In genomic region chr5:174045470-174046025, GRCh38 we compare ENCODE assay signal across 8 cellular contexts. TPM values are rescaled to one million over a fixed set of nuclear protein-coding genes. Genes with fewer than 3 reads are reported as not detected.
DNase-seq lines count a peak whose midpoint lies in the region; ATAC-seq and TF ChIP-seq lines count a peak whose summit lies in the region.

Gene NSG2, plus strand, starts transcription at chr5:174045706. Its CDS starts 1,050 bp downstream, at chr5:174046756.

- no peaks in the 10 kb centered on the region for H3K9me3 Mint-ChIP-seq in activated naive CD4-positive, alpha-beta T cell treated with anti-CD3 and anti-CD28 coated beads for 36 hours

- TF ChIP-seq RAD21 in liver (IDR thresholded peaks at IDR 0.05): peak; percentile 92 to 95

- H3K27ac ChIP-seq in SJCRH30 (no peak within 1 kb of the TSS), liver (ENCODE audit: low read depth in 1 of 2, low read length in 2 of 2) (no peak within 1 kb of the TSS), substantia nigra (ENCODE audit: low read depth, low read length, poor library complexity, severe bottlenecking) (no peak within 1 kb of the TSS)

- no peak within 1 kb of the TSS for H3K4me3 ChIP-seq in SJCRH30
- no peak within 1 kb of the TSS for H3K4me3 ChIP-seq in liver (ENCODE audit: low read depth in 1 of 3, low read length in 3 of 3)

- peaks cover 37% of the 10 kb centered on the region for H3K27me3 Mint-ChIP-seq in activated naive CD4-positive, alpha-beta T cell treated with anti-CD3 and anti-CD28 coated beads for 36 hours (ENCODE audit: low read depth)

- CTCF ChIA-PET in activated naive CD4-positive, alpha-beta T cell treated with anti-CD3 and anti-CD28 coated beads for 36 hours (lab: Charles Lee): interaction anchor here (0.7 kb wide), 3 partner anchors 266 to 499 kb away, joined by 3 to 4 read pairs (median 3); no protein-coding TSS in a partner anchor

- H3K4me1 ChIP-seq in SJCRH30 (no peaks in the 10 kb centered on the region), liver (ENCODE audit: control insufficient read depth in 4 of 4, insufficient read depth in 4 of 4, low read length in 3 of 4) (peaks cover 0 to 12% (median 10%) of the 10 kb centered on the region in 4 donors)

- peak; percentile 62 for DNase-seq in activated naive CD4-positive, alpha-beta T cell treated with anti-CD3 and anti-CD28 coated beads for 36 hours
- no peak for DNase-seq in activated naive CD4-positive, alpha-beta T cell treated with anti-CD3 and anti-CD28 coated beads, Interleukin-2, amount 50 U/mL, for 16 hours
- DNase-seq in NCI-H1105 (lab: John Stamatoyannopoulos, UW) (peak; percentile 76), SJCRH30 (peak; percentile 91 to 92), dermis blood vessel endothelial cell (peak; percentile 78), substantia nigra (lab: John Stamatoyannopoulos, UW) (peak; percentile 11 to 90 (median 77))

- H3K27ac Mint-ChIP-seq in activated naive CD4-positive, alpha-beta T cell treated with anti-CD3 and anti-CD28 coated beads for 36 hours: no peak within 1 kb of the TSS

- TF ChIP-seq CTCF in liver (IDR thresholded peaks at IDR 0.05; ENCODE audit: low read depth, low read length, missing input control): peak; percentile 80

- H3K4me1 Mint-ChIP-seq in activated naive CD4-positive, alpha-beta T cell treated with anti-CD3 and anti-CD28 coated beads for 36 hours (ENCODE audit: low read depth): no peaks in the 10 kb centered on the region

- H3K27me3 ChIP-seq in SJCRH30 (no peaks in the 10 kb centered on the region), liver (ENCODE audit: control insufficient read depth in 4 of 4, insufficient read depth in 4 of 4, low read length in 3 of 4) (no peaks in the 10 kb centered on the region)

- H3K9me3 ChIP-seq in SJCRH30 (replicated peaks): no peaks in the 10 kb centered on the region
- no peaks in the 10 kb centered on the region for H3K9me3 ChIP-seq in liver (ENCODE audit: control insufficient read depth in 4 of 4, low read length in 3 of 4)

- no peaks in the 10 kb centered on the region for H3K36me3 ChIP-seq in SJCRH30
- H3K36me3 ChIP-seq in liver (ENCODE audit: control insufficient read depth in 4 of 4, insufficient read depth in 3 of 4, low read depth in 1 of 4, low read length in 3 of 4): no peaks in the 10 kb centered on the region

- intact Hi-C loops in activated naive CD4-positive, alpha-beta T cell treated with anti-CD3 and anti-CD28 coated beads for 36 hours (cut with micrococcal nuclease): loop anchor here (1.0 to 2.0 kb wide), 2 partner anchors 267 to 426 kb away; no protein-coding TSS in a partner anchor

- no peaks in the 10 kb centered on the region for H3K36me3 Mint-ChIP-seq in activated naive CD4-positive, alpha-beta T cell treated with anti-CD3 and anti-CD28 coated beads for 36 hours (ENCODE audit: low read depth)

- peak; percentile 92 for ATAC-seq in HG02759 (IDR thresholded peaks at IDR 0.05; ENCODE audit: unreplicated experiment)

- H3K4me3 Mint-ChIP-seq in activated naive CD4-positive, alpha-beta T cell treated with anti-CD3 and anti-CD28 coated beads for 36 hours: no peak within 1 kb of the TSS

- no peak within 1 kb of the TSS for H3K9ac ChIP-seq in liver (ENCODE audit: low read depth in 1 of 2, low read length in 2 of 2)

- WGBS in liver: 4% methylated on average over 17 of the region's 17 CpGs

TF ChIP-seq in liver, 16 proteins besides CTCF, POLR2A, EP300 and RAD21:
- TF ChIP-seq FOXA2 (IDR thresholded peaks at IDR 0.05): no peak
- no peak for TF ChIP-seq ZBTB33 (IDR thresholded peaks at IDR 0.05)
- no peak for TF ChIP-seq HNF4G (IDR thresholded peaks at IDR 0.05)
- TF ChIP-seq JUND (IDR thresholded peaks at IDR 0.05): no peak
- TF ChIP-seq RXRA (IDR thresholded peaks at IDR 0.05): no peak
- TF ChIP-seq ATF3 (IDR thresholded peaks at IDR 0.05): no peak
- no peak for TF ChIP-seq NR2F2 (IDR thresholded peaks at IDR 0.05)
- peak; percentile 1 for TF ChIP-seq MAX (IDR thresholded peaks at IDR 0.05)
- TF ChIP-seq EGR1 (IDR thresholded peaks at IDR 0.05; ENCODE audit: low read depth in 2 of 2): no peak
- TF ChIP-seq HNF4A (conservative IDR thresholded peaks at IDR 0.05): no peak
- TF ChIP-seq REST (IDR thresholded peaks at IDR 0.05): peak; percentile 100
- no peak for TF ChIP-seq TAF1 (conservative IDR thresholded peaks at IDR 0.05)
- no peak for TF ChIP-seq GABPA (IDR thresholded peaks at IDR 0.05 in 1 of 2, conservative IDR thresholded peaks at IDR 0.05 in 1 of 2)

RNA-seq across cellular contexts. Expression of gene NSG2, which starts in this region (rescaled TPM):
- total RNA-seq in activated naive CD4-positive, alpha-beta T cell treated with anti-CD3 and anti-CD28 coated beads for 36 hours: not detected
- total RNA-seq in SJCRH30 (2014; rRNA removed; shearing (Covaris generic)): not detected in 2 replicates
- total RNA-seq in dermis blood vessel endothelial cell (0.05 TPM in 1 of 2 replicates, not detected in the other), liver (under 1 TPM in 1 of 2 donors, not detected in 1; 0.14 TPM)
- not detected for polyA plus RNA-seq in liver

Comparison
In these comparisons a context has a peak if more than half of its experiments do, and no peak if none do; other contexts are left out.
1. Peak in DNase-seq in activated naive CD4-positive, alpha-beta T cell treated with anti-CD3 and anti-CD28 coated beads for 36 hours; RNA of the gene not detected or under 1 TPM.
2. Peak in DNase-seq in SJCRH30; RNA of the gene not detected or under 1 TPM.
3. Peak in DNase-seq in dermis blood vessel endothelial cell; RNA of the gene not detected or under 1 TPM.